Comparison of ENCODE assay signal across 26 cellular contexts in genomic region chr9:95491543-95492330, GRCh38. TPM values are rescaled to one million over a fixed set of nuclear protein-coding genes. Genes with fewer than 3 reads are reported as not detected.
DNase-seq lines count a peak whose midpoint lies in the region; ATAC-seq, FAIRE-seq and TF ChIP-seq lines count a peak whose summit lies in the region.
"Had no signal": no experiment of that assay in that cellular context is flagged by ENCODE, and none has a peak within 500 bp of the region (broad histone marks: within the 10 kb centered on the region; RNA-seq: fewer than 3 reads in every experiment).

No MANE protein-coding gene starts in this region.

- no peak overlapping the region for H3K4ac ChIP-seq in H1 (replicated peaks; ENCODE audit: insufficient read length, low read depth, low read length)

- H3K56ac ChIP-seq in H1 (replicated peaks; ENCODE audit: insufficient read length, low read depth, low read length): no peak overlapping the region

- 95% methylated on average over 8 of the region's 8 CpGs; no CpG with 5 or more reads in 1 of the 2 experiments for WGBS in H1 (ENCODE audit: extremely low coverage in 1 of 2, insufficient coverage in 1 of 2, insufficient read length in 1 of 2, insufficient replicate concordance in 2 of 2, low coverage in 1 of 2, low lambda C conversion rate in 2 of 2, missing lambda C conversion rate in 1 of 2), 2 experiments

- TF ChIP-seq CTCF in OCI-LY1 (IDR thresholded peaks at IDR 0.05; ENCODE audit: low read length) (peak; percentile 23; the same call in 1 of the 2 replicates), H1 (IDR thresholded peaks at IDR 0.05; ENCODE audit: control extremely low read depth in 1 of 3, insufficient read depth in 1 of 3, low read depth in 1 of 3, low read length in 3 of 3) (no peak), osteoblast (IDR thresholded peaks at IDR 0.05; ENCODE audit: extremely low read depth, low read depth, low read length) (no peak)

- H4K8ac ChIP-seq in H1 (ENCODE audit: extremely low read depth, insufficient read depth, low read length): no peak overlapping the region

- no peak overlapping the region for H3K27ac Mint-ChIP-seq in activated naive CD4-positive, alpha-beta T cell treated with anti-CD3 and anti-CD28 coated beads for 36 hours
- H3K27ac Mint-ChIP-seq: activated naive CD8-positive, alpha-beta T cell treated with anti-CD3 and anti-CD28 coated beads for 36 hours had no signal

- H3K4me1 Mint-ChIP-seq in activated naive CD4-positive, alpha-beta T cell treated with anti-CD3 and anti-CD28 coated beads for 36 hours (ENCODE audit: low read depth): peaks cover 38% of the 10 kb centered on the region

- H3K9me3 ChIP-seq in OCI-LY1 (ENCODE audit: low read length) (no peaks in the 10 kb centered on the region), H1 (ENCODE audit: insufficient read depth in 2 of 2, low read depth in 1 of 2, low read length in 1 of 2) (no peaks in the 10 kb centered on the region), osteoblast (ENCODE audit: low read depth, low read length) (no peaks in the 10 kb centered on the region)
- H3K9me3 ChIP-seq: neutrophil, SK-N-SH had no signal

- H3F3A ChIP-seq in OCI-LY1 (ENCODE audit: insufficient read depth, low read length): peaks cover 13% of the 10 kb centered on the region; the same call in 1 of the 2 replicates

- H3K4me2 ChIP-seq in OCI-LY1 (ENCODE audit: low read length) (peak overlapping the region; percentile 87), H1 (ENCODE audit: insufficient read depth in 1 of 2, low read depth in 2 of 2, low read length in 2 of 2) (no peak overlapping the region), osteoblast (ENCODE audit: insufficient read depth, low read length) (no peak overlapping the region)
- H3K4me2 ChIP-seq: SK-N-SH had no signal

- no peak overlapping the region for H4K91ac ChIP-seq in H1 (replicated peaks; ENCODE audit: insufficient read length, low read length)

- DNase-seq in activated naive CD4-positive, alpha-beta T cell treated with anti-CD3 and anti-CD28 coated beads for 36 hours: peak; percentile 36
- DNase-seq in activated naive CD4-positive, alpha-beta T cell (lab: John Stamatoyannopoulos, UW): no peak
- DNase-seq in H1 (ENCODE audit: low read depth in 1 of 2, low spot score in 2 of 2) (no peak), osteoblast (ENCODE audit: insufficient read length, low spot score, missing footprints) (peak; percentile 13), SHP77 treated with DMSO at 0.1 percent for 48 hours (lab: John Stamatoyannopoulos, UW) (no peak)
- DNase-seq: activated CD4-positive, alpha-beta T cell treated with anti-CD3 and anti-CD28 coated beads for 4 hours; activated naive CD8-positive, alpha-beta T cell treated with anti-CD3 and anti-CD28 coated beads for 36 hours; AML-193; DND-41; effector memory CD4-positive, alpha-beta T cell; foreskin fibroblast; H9; hypothalamus; Kasumi-1; NCI-H1048; NCI-H187; NCI-H2227 treated with DMSO at 0.1 percent for 48 hours; NCI-H69; SK-N-SH; substantia nigra had no signal

- intact Hi-C loops in activated naive CD4-positive, alpha-beta T cell treated with anti-CD3 and anti-CD28 coated beads for 36 hours (cut with micrococcal nuclease): loop anchor here (1.0 to 5.0 kb wide), 2 partner anchors 231 to 727 kb away; no protein-coding TSS in a partner anchor

- H3K27ac ChIP-seq in OCI-LY1 (ENCODE audit: low read depth, low read length, poor library complexity, severe bottlenecking): peak overlapping the region; percentile 97
- no peak overlapping the region for H3K27ac ChIP-seq in H1 (ENCODE audit: low read depth, low read length)
- no peak overlapping the region for H3K27ac ChIP-seq in osteoblast (ENCODE audit: low read depth, low read length)
- H3K27ac ChIP-seq: HL-60, neutrophil had no signal

- no peak overlapping the region for H3K14ac ChIP-seq in H1 (ENCODE audit: insufficient read length)

- TF ChIP-seq POLR2A in H1 (IDR thresholded peaks at IDR 0.05; ENCODE audit: control extremely low read depth in 1 of 2, low read depth in 2 of 2, low read length in 2 of 2): no peak

- ATAC-seq in HG03280 (IDR thresholded peaks at IDR 0.05; ENCODE audit: unreplicated experiment) (no peak), GM18867 (IDR thresholded peaks at IDR 0.05; ENCODE audit: unreplicated experiment) (no peak)

- H2BK5ac ChIP-seq in H1 (ENCODE audit: low read depth, low read length): no peak overlapping the region

- H2BK12ac ChIP-seq in H1 (ENCODE audit: low read depth, low read length): no peak overlapping the region

- H3K4me1 ChIP-seq in OCI-LY1 (ENCODE audit: insufficient read depth, low read length, severe bottlenecking): peaks cover 65% of the 10 kb centered on the region
- peaks cover 7 to 22% (median 15%) of the 10 kb centered on the region in 4 experiments for H3K4me1 ChIP-seq in H1 (replicated peaks in 1 of 4; ENCODE audit: control insufficient read depth in 3 of 4, insufficient read depth in 4 of 4, low read length in 3 of 4)
- no peaks in the 10 kb centered on the region for H3K4me1 ChIP-seq in osteoblast (ENCODE audit: insufficient read depth, low read length)

- CTCF ChIA-PET in activated naive CD4-positive, alpha-beta T cell treated with anti-CD3 and anti-CD28 coated beads for 36 hours (lab: Charles Lee): interaction anchor here (0.8 to 1.3 kb wide), 3 partner anchors 10 to 27 kb away, joined by 3 to 4 read pairs (median 3); no protein-coding TSS in a partner anchor
- CTCF ChIA-PET in H1 (lab: Charles Lee; ENCODE audit: partially characterized antibody): interaction anchor here (0.6 to 1.0 kb wide), 3 partner anchors 8 to 110 kb away, joined by 3 to 4 read pairs (median 3); no protein-coding TSS in a partner anchor

- no peak overlapping the region for H4K5ac ChIP-seq in H1 (ENCODE audit: insufficient read length, low read depth, low read length)

- no peak overlapping the region for H2BK20ac ChIP-seq in H1 (ENCODE audit: low read length)

- no peak overlapping the region for H2AK5ac ChIP-seq in H1 (ENCODE audit: low read depth, low read length)

- FAIRE-seq in H1 (lab: Jason Lieb, UNC): no peak
- FAIRE-seq: GM12892 had no signal

- no peaks in the 10 kb centered on the region for H3K27me3 Mint-ChIP-seq in activated naive CD4-positive, alpha-beta T cell treated with anti-CD3 and anti-CD28 coated beads for 36 hours (ENCODE audit: low read depth)
- H3K27me3 Mint-ChIP-seq: activated naive CD8-positive, alpha-beta T cell treated with anti-CD3 and anti-CD28 coated beads for 36 hours had no signal

- no peak overlapping the region for H3K18ac ChIP-seq in H1 (ENCODE audit: extremely low read depth, low read length)

- no peaks in the 10 kb centered on the region for H3K23me2 ChIP-seq in H1 (ENCODE audit: low read depth, low read length)

- H3K36me3 ChIP-seq in OCI-LY1 (ENCODE audit: insufficient read depth, low read length) (no peaks in the 10 kb centered on the region), H1 (ENCODE audit: control insufficient read depth in 2 of 4, insufficient read depth in 4 of 4, low read length in 3 of 4) (peaks cover 0 to 5% (median under 1%) of the 10 kb centered on the region in 4 experiments; a peak in 4 of 8 replicates), osteoblast (ENCODE audit: insufficient read depth, low read length) (no peaks in the 10 kb centered on the region)
- H3K36me3 ChIP-seq: neutrophil had no signal

- H3K9me3 Mint-ChIP-seq in activated naive CD4-positive, alpha-beta T cell treated with anti-CD3 and anti-CD28 coated beads for 36 hours: no peaks in the 10 kb centered on the region
- H3K9me3 Mint-ChIP-seq: activated naive CD8-positive, alpha-beta T cell treated with anti-CD3 and anti-CD28 coated beads for 36 hours; H9 had no signal

- peak overlapping the region; percentile 70; the same call in 1 of the 2 replicates for H3K9ac ChIP-seq in OCI-LY1 (ENCODE audit: low read length)
- no peak overlapping the region for H3K9ac ChIP-seq in H1 (replicated peaks in 1 of 4; ENCODE audit: extremely low read depth in 1 of 4, low read depth in 3 of 4, low read length in 3 of 4)
- H3K9ac ChIP-seq: SK-N-SH had no signal

- H3K4me3 Mint-ChIP-seq in activated naive CD4-positive, alpha-beta T cell treated with anti-CD3 and anti-CD28 coated beads for 36 hours: no peak overlapping the region
- H3K4me3 Mint-ChIP-seq: activated naive CD8-positive, alpha-beta T cell treated with anti-CD3 and anti-CD28 coated beads for 36 hours; H9 had no signal

- H3K9me2 ChIP-seq in OCI-LY1 (ENCODE audit: low read depth, low read length): no peaks in the 10 kb centered on the region
- H3K9me2 ChIP-seq: SK-N-SH had no signal

- POLR2A ChIA-PET in H1 (lab: Charles Lee; ENCODE audit: partially characterized antibody): interaction anchor here (0.9 to 1.8 kb wide), 2 partner anchors 9 to 18 kb away, joined by 3 to 5 read pairs; no protein-coding TSS in a partner anchor

- H3K79me2 ChIP-seq in OCI-LY1 (ENCODE audit: insufficient read depth, low read length) (peaks cover 67% of the 10 kb centered on the region), H1 (ENCODE audit: control insufficient read depth in 1 of 2, insufficient read depth in 2 of 2, low read length in 2 of 2) (peaks cover 15 to 95% of the 10 kb centered on the region in 2 experiments), osteoblast (ENCODE audit: insufficient read depth, low read length) (no peaks in the 10 kb centered on the region)

- peaks cover 23% of the 10 kb centered on the region for H3K79me1 ChIP-seq in H1 (ENCODE audit: low read depth, low read length)

- H4K20me1 ChIP-seq in OCI-LY1 (ENCODE audit: insufficient read depth, low read length) (no peaks in the 10 kb centered on the region), H1 (replicated peaks in 1 of 2; ENCODE audit: control insufficient read depth in 1 of 2, insufficient read depth in 2 of 2, low read length in 2 of 2) (peaks cover 0 to 18% of the 10 kb centered on the region in 2 experiments), osteoblast (ENCODE audit: insufficient read depth, low read length) (peaks cover 11% of the 10 kb centered on the region)

- H2BK15ac ChIP-seq in H1 (ENCODE audit: low read length): 0 out of 2 replicates have a peak overlapping the region, but pooled peaks have one; percentile 6

- H3K4me3 ChIP-seq in OCI-LY1 (ENCODE audit: low read depth, low read length, poor library complexity, severe bottlenecking): peak overlapping the region; percentile 58
- H3K4me3 ChIP-seq in H1 (ENCODE audit: extremely low read depth in 1 of 4, insufficient read depth in 2 of 4, low read depth in 3 of 4, low read length in 4 of 4): no peak overlapping the region
- H3K4me3 ChIP-seq in osteoblast (ENCODE audit: insufficient read depth, low read length): no peak overlapping the region

- TF ChIP-seq RAD21 in H1 (IDR thresholded peaks at IDR 0.05 in 1 of 2, conservative IDR thresholded peaks at IDR 0.05 in 1 of 2; ENCODE audit: low read depth in 2 of 2, low read length in 2 of 2): no peak

- H3K27me3 ChIP-seq in OCI-LY1 (ENCODE audit: insufficient read depth, low read length) (no peaks in the 10 kb centered on the region), H1 (replicated peaks in 1 of 4; ENCODE audit: control insufficient read depth in 3 of 4, extremely low read depth in 1 of 4, insufficient read depth in 3 of 4, low read length in 3 of 4) (no peaks in the 10 kb centered on the region), osteoblast (ENCODE audit: insufficient read depth, low read length) (no peaks in the 10 kb centered on the region)

- no peaks in the 10 kb centered on the region for H3K36me3 Mint-ChIP-seq in activated naive CD4-positive, alpha-beta T cell treated with anti-CD3 and anti-CD28 coated beads for 36 hours (ENCODE audit: low read depth)

- no peak overlapping the region for H2BK120ac ChIP-seq in H1 (replicated peaks; ENCODE audit: low read depth, low read length)

- TF ChIP-seq EP300 in H1 (IDR thresholded peaks at IDR 0.05; ENCODE audit: borderline replicate concordance in 1 of 2, low read depth in 2 of 2, low read length in 2 of 2): no peak

- H3K23ac ChIP-seq in H1 (ENCODE audit: insufficient read length): no peak overlapping the region

- H2AFZ ChIP-seq in OCI-LY1 (ENCODE audit: low read length) (no peak overlapping the region), H1 (ENCODE audit: low read length) (no peak overlapping the region), osteoblast (ENCODE audit: low read length) (no peak overlapping the region)

RNA-seq across cellular contexts. Expression of gene PTCH1, which starts 25.0 kb away (rescaled TPM):
- 1 to 10 TPM; 3.4 to 4.0 TPM for total RNA-seq in activated naive CD4-positive, alpha-beta T cell treated with anti-CD3 and anti-CD28 coated beads for 36 hours
- total RNA-seq in H1 (2021; fragmentation: NEBNext Ultra II Directional; extraction: Animal tissue kit (Norgen Biotek cat#: 25700)): 34.1 and 42.3 TPM in 2 replicates
- 6.4 and 17.9 TPM in 2 replicates for polyA plus RNA-seq in H1 (2011; rRNA removed)
- polyA plus RNA-seq in H1 (2011; cell fraction: cytosol; rRNA removed): 6.7 TPM
- 30.2 TPM for polyA plus RNA-seq in H1 (2011; cell fraction: nucleus; rRNA removed)
- 8.8 to 11.1 TPM (median 10.7 TPM) in 4 replicates for polyA plus RNA-seq in H1 (2012, experiment 1 of 2)
- polyA plus RNA-seq in H1 (2012, experiment 2 of 2): 14.3 TPM
- polyA plus RNA-seq in H1 (2013, experiment 1 of 2): 12.6 TPM
- 12.5 TPM for polyA plus RNA-seq in H1 (2013, experiment 2 of 2)
- polyA minus RNA-seq in H1 (2011; rRNA and poly(A)+ RNA removed): 18.6 and 19.0 TPM in 2 replicates
- polyA minus RNA-seq in H1 (2011; cell fraction: cytosol; rRNA and poly(A)+ RNA removed): 24.4 TPM
- 60.1 TPM for polyA minus RNA-seq in H1 (2011; cell fraction: nucleus; rRNA and poly(A)+ RNA removed)
- total RNA-seq in osteoblast: 3.3 and 7.7 TPM in 2 replicates

Comparison
In these comparisons a context has a peak if more than half of its experiments do, and no peak if none do; other contexts are left out.
1. DNase-seq: peak in activated naive CD4-positive, alpha-beta T cell treated with anti-CD3 and anti-CD28 coated beads for 36 hours (single experiment) and osteoblast (single experiment); none in activated naive CD4-positive, alpha-beta T cell (0 of 4), H1 (0 of 2) and SHP77 treated with DMSO at 0.1 percent for 48 hours (single experiment).